In the genomic region with DNA sequence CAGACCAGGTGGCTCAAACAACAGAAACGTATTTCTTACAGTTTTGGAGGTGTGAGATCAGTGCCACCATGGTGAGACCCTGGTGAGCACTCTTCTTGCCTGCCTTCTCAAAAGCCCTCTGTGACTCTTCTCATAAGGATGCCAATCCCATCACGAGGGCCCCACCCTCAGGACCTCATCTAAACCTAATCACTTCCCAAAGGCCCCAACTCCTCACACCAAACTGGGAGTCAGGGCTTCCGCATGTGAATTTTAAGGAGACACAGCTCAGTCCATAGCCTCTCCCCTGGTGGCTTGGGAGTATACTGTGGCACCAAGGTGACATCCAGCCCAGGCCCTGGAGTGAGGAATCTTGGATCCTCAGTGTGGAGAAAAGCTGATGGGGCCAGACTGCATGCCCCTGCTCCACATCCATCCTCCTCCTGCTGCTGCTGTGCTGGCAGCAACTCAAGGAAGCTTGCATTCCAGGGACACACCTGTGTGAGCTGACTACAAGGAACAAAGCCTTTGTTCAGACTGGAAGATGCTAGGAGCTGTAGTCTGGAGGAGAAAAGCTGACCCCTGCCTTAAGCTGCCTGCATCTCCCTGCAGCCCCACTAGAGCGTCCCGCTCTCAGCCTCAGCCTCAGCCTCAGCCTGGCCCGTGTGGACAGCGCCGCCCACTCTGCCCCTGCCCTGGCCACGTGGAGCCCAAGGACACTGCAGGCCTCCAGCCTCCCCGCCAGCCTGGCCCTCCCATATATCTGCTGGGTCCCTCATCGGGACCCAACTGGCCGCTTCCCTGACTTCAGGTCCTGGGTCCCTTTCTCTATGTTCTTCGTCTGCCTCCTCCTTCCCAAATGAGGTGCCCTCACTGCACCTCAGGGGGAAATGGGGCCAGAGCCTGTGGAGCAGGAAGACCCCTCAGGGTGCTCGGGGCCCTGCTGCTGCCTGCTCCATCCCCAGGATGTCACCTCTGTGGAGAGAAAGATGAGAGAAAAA, we compare ENCODE assay signal across 1 cellular context.
TF ChIP-seq lines count a peak whose summit lies in the region.

No MANE protein-coding gene starts in this region.

TF ChIP-seq in K562, 482 proteins besides CTCF, POLR2A, EP300 and RAD21:
- TF ChIP-seq ZBTB11 (CRISPR knock-in tag; IDR thresholded peaks at IDR 0.05) (no peak), ATF1 (CRISPR knock-in tag; IDR thresholded peaks at IDR 0.05) (no peak), ATF1 (tag; IDR thresholded peaks at IDR 0.05) (no peak), ZNF695 (CRISPR knock-in tag; IDR thresholded peaks at IDR 0.05) (no peak), TARDBP (IDR thresholded peaks at IDR 0.05) (no peak), ZNF140 (CRISPR knock-in tag; IDR thresholded peaks at IDR 0.05) (no peak), CBFB (CRISPR knock-in tag; IDR thresholded peaks at IDR 0.05) (no peak), ZBTB2 (IDR thresholded peaks at IDR 0.05) (no peak), SMARCA4 (IDR thresholded peaks at IDR 0.05) (no peak), BACH1 (tag; IDR thresholded peaks at IDR 0.05) (no peak), ZNF644 (tag; IDR thresholded peaks at IDR 0.05; ENCODE audit: low read depth) (no peak), RBFOX2 (IDR thresholded peaks at IDR 0.05; ENCODE audit: low read depth, low read length) (no peak), SRSF9 (IDR thresholded peaks at IDR 0.05; ENCODE audit: borderline replicate concordance, low read depth, low read length) (no peak), SIN3B (IDR thresholded peaks at IDR 0.05; ENCODE audit: low read depth) (no peak), SOX6 (IDR thresholded peaks at IDR 0.05) (no peak), RBBP5 (IDR thresholded peaks at IDR 0.05; ENCODE audit: borderline replicate concordance, insufficient read depth, low read length, poor library complexity, severe bottlenecking) (no peak)
- TF ChIP-seq, protein P1, sequence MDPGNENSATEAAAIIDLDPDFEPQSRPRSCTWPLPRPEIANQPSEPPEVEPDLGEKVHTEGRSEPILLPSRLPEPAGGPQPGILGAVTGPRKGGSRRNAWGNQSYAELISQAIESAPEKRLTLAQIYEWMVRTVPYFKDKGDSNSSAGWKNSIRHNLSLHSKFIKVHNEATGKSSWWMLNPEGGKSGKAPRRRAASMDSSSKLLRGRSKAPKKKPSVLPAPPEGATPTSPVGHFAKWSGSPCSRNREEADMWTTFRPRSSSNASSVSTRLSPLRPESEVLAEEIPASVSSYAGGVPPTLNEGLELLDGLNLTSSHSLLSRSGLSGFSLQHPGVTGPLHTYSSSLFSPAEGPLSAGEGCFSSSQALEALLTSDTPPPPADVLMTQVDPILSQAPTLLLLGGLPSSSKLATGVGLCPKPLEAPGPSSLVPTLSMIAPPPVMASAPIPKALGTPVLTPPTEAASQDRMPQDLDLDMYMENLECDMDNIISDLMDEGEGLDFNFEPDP (CRISPR knock-in tag; IDR thresholded peaks at IDR 0.05), result no peak
- TF ChIP-seq, protein P2, sequence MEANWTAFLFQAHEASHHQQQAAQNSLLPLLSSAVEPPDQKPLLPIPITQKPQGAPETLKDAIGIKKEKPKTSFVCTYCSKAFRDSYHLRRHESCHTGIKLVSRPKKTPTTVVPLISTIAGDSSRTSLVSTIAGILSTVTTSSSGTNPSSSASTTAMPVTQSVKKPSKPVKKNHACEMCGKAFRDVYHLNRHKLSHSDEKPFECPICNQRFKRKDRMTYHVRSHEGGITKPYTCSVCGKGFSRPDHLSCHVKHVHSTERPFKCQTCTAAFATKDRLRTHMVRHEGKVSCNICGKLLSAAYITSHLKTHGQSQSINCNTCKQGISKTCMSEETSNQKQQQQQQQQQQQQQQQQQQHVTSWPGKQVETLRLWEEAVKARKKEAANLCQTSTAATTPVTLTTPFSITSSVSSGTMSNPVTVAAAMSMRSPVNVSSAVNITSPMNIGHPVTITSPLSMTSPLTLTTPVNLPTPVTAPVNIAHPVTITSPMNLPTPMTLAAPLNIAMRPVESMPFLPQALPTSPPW (CRISPR knock-in tag; IDR thresholded peaks at IDR 0.05), result no peak
- TF ChIP-seq, protein P3, sequence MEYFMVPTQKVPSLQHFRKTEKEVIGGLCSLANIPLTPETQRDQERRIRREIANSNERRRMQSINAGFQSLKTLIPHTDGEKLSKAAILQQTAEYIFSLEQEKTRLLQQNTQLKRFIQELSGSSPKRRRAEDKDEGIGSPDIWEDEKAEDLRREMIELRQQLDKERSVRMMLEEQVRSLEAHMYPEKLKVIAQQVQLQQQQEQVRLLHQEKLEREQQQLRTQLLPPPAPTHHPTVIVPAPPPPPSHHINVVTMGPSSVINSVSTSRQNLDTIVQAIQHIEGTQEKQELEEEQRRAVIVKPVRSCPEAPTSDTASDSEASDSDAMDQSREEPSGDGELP (CRISPR knock-in tag; IDR thresholded peaks at IDR 0.05; ENCODE audit: borderline replicate concordance), result no peak
